Comparison of ENCODE assay signal across 22 cellular contexts in genomic region chr7:108248418-108248817, GRCh38.
"Had no signal": no experiment of that assay in that cellular context is flagged by ENCODE, and none has a peak within 500 bp of the region (broad histone marks: within the 10 kb centered on the region; RNA-seq: fewer than 3 reads in every experiment).

No MANE protein-coding gene starts in this region.

- H3K4me2 ChIP-seq: hepatocyte had no signal

- H3K27ac Mint-ChIP-seq: mesothelial cell of epicardium, naive B cell had no signal

- H3K27ac ChIP-seq: coronary artery, esophagus muscularis mucosa, foreskin keratinocyte, gastroesophageal sphincter, heart left ventricle, hepatocyte, left lung, lower lobe of right lung had no signal

- H3K4me1 Mint-ChIP-seq: mesothelial cell of epicardium, naive B cell had no signal

- H3K36me3 ChIP-seq: esophagus muscularis mucosa, gastroesophageal sphincter, heart left ventricle, left lung, lower lobe of right lung had no signal

- H2AFZ ChIP-seq: hepatocyte had no signal

- H3K36me3 Mint-ChIP-seq: mesothelial cell of epicardium, naive B cell had no signal

- DNase-seq: dorsolateral prefrontal cortex; effector CD4-positive, alpha-beta T cell; effector memory CD4-positive, alpha-beta T cell; foreskin keratinocyte; heart left ventricle; left cardiac atrium; left lung; left ventricle myocardium superior; lower lobe of right lung; mesenchymal stem cell; mucosa of descending colon; naive B cell had no signal

- FAIRE-seq: colon, endothelial cell of umbilical vein, frontal cortex, islet of Langerhans, keratinocyte had no signal

- ATAC-seq: foreskin keratinocyte, gastroesophageal sphincter, heart left ventricle, left cardiac atrium, left lung, left ventricle myocardium superior, lower lobe of right lung, mucosa of descending colon had no signal

- H3K79me2 ChIP-seq: hepatocyte had no signal

- H3K9me3 ChIP-seq: esophagus muscularis mucosa, gastroesophageal sphincter, heart left ventricle, left lung, lower lobe of right lung, mucosa of descending colon had no signal

- H3K4me3 ChIP-seq: coronary artery, dorsolateral prefrontal cortex, esophagus muscularis mucosa, gastroesophageal sphincter, heart left ventricle, hepatocyte, left lung, lower lobe of right lung, mucosa of descending colon had no signal

- H3K9me3 Mint-ChIP-seq: mesothelial cell of epicardium had no signal

- H3K4me1 ChIP-seq: esophagus muscularis mucosa, gastroesophageal sphincter, left lung, lower lobe of right lung had no signal

- H3K4me3 Mint-ChIP-seq: mesothelial cell of epicardium, naive B cell had no signal

- H3K27me3 ChIP-seq: dorsolateral prefrontal cortex, esophagus muscularis mucosa, foreskin keratinocyte, gastroesophageal sphincter, heart left ventricle, hepatocyte, left lung had no signal
